Comparison of ENCODE assay signal across 19 cellular contexts in the genomic region with DNA sequence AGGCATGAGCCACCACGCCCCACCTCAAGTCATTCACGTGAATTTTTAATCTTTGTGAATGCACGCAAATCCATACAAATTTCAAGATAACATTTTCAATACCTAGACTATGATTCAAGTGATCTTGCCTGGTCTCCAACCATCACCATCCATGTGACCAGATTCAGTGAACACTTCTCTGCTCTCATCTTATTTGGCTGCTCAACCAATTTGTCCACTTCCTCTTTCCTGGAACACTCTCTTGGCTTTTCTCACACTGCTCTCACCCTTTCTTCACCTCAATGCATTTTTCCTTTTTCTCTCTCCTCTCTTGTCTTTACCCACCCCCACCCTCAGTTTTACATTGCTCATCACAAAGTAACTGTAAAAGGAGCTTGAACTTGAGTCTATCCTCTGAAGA.
A peak's percentile ranks its signal among the peaks of the same experiment; 100 is the strongest.
DNase-seq lines count a peak whose midpoint lies in the region; ATAC-seq, FAIRE-seq and TF ChIP-seq lines count a peak whose summit lies in the region.
"Had no signal": no experiment of that assay in that cellular context is flagged by ENCODE, and none has a peak within 500 bp of the region (broad histone marks: within the 10 kb centered on the region; RNA-seq: fewer than 3 reads in every experiment).

No MANE protein-coding gene starts in this region.

- TF ChIP-seq RAD21 in GM12878 (IDR thresholded peaks at IDR 0.05; ENCODE audit: insufficient read depth, low read depth, low read length) = no peak

- H3K9me3 ChIP-seq in GM12878 (replicated peaks; ENCODE audit: control insufficient read depth, insufficient read depth, low read length) (no peaks in the 10 kb centered on the region), hepatocyte (ENCODE audit: low read depth) (no peaks in the 10 kb centered on the region)

- H3K4me1 ChIP-seq in GM12878 (ENCODE audit: control insufficient read depth, insufficient read depth, low read length) (no peaks in the 10 kb centered on the region), hepatocyte (ENCODE audit: insufficient read depth) (no peaks in the 10 kb centered on the region)

- DNase-seq in GM12891 (ENCODE audit: insufficient read length, low spot score) (no peak), KBM-7 (peak; percentile 6), OCI-M1 (lab: John Stamatoyannopoulos, UW) (peak; percentile 35), GM12878 (ENCODE audit: low read depth, low spot score) (no peak), hepatocyte (ENCODE audit: low spot score) (no peak), GM20000 (ENCODE audit: low spot score) (no peak)
- DNase-seq in activated T-cell treated with anti-CD3 and anti-CD28 coated beads, Interleukin-2, amount 50 U/mL, for 1 hour = no peak
- DNase-seq: C1 segment of cervical spinal cord; Calu3; CD4-positive, alpha-beta memory T cell; COR-L47; DMS53; DMS79 treated with DMSO at 0.1 percent for 48 hours; GF-D8; H9 had no signal

- no peaks in the 10 kb centered on the region for H3K36me3 ChIP-seq in GM12878 (ENCODE audit: control insufficient read depth in 2 of 2, insufficient read depth in 2 of 2, low read length in 1 of 2)
- no peaks in the 10 kb centered on the region for H3K36me3 ChIP-seq in hepatocyte (replicated peaks; ENCODE audit: insufficient read depth, low read depth)

- H4K20me1 ChIP-seq in GM12878 (ENCODE audit: control insufficient read depth, insufficient read depth) = no peaks in the 10 kb centered on the region
- H4K20me1 ChIP-seq in hepatocyte (ENCODE audit: insufficient read depth, poor library complexity, severe bottlenecking) = no peaks in the 10 kb centered on the region

- H3K27me3 ChIP-seq in GM12878 (replicated peaks in 1 of 2; ENCODE audit: control insufficient read depth in 2 of 2, insufficient read depth in 2 of 2, low read length in 1 of 2) = no peaks in the 10 kb centered on the region; a peak in 2 of 4 replicates
- no peaks in the 10 kb centered on the region for H3K27me3 ChIP-seq in hepatocyte

- H3K79me2 ChIP-seq in GM12878 (ENCODE audit: control insufficient read depth, insufficient read depth, low read length) (no peaks in the 10 kb centered on the region), hepatocyte (no peaks in the 10 kb centered on the region)

- H3K9ac ChIP-seq in GM12878 (ENCODE audit: control insufficient read depth, insufficient read depth, low read length) = no peak overlapping the region

- SMC1A ChIA-PET in GM12878 (lab: Charles Lee; ENCODE audit: uncharacterized antibody, unreplicated experiment) = no interaction called here

- TF ChIP-seq POLR2A in GM12891 (IDR thresholded peaks at IDR 0.05; ENCODE audit: low read depth, low read length) (no peak), GM12878 (IDR thresholded peaks at IDR 0.05; ENCODE audit: low read depth, low read length) (no peak)

- intact Hi-C loops in GM12878 (cut with micrococcal nuclease; ENCODE audit: unreplicated experiment) = no loop called here

- H3K4me2 ChIP-seq in GM12878 (ENCODE audit: control insufficient read depth, insufficient read depth) (no peak overlapping the region), hepatocyte (no peak overlapping the region)
- H3K4me2 ChIP-seq: GM23338 had no signal

- WGBS in GM12878 (ENCODE audit: insufficient coverage, insufficient replicate concordance, low lambda C conversion rate, missing lambda C conversion rate) = 42% methylated on average over 3 of the region's 3 CpGs
- WGBS in hepatocyte (ENCODE audit: low lambda C conversion rate, missing lambda C conversion rate) = 85% methylated on average over 3 of the region's 3 CpGs

- no peak overlapping the region for H3K4me3 ChIP-seq in GM12878
- no peak overlapping the region for H3K4me3 ChIP-seq in hepatocyte
- H3K4me3 ChIP-seq: GM23338 had no signal

- H3K27ac ChIP-seq in GM12878 (ENCODE audit: control insufficient read depth, insufficient read depth) (no peak overlapping the region), hepatocyte (no peak overlapping the region)

- H2AFZ ChIP-seq in GM12878 (ENCODE audit: control insufficient read depth, low read depth, low read length) (no peak overlapping the region), hepatocyte (no peak overlapping the region)
- H2AFZ ChIP-seq: GM23338 had no signal

- no peak for FAIRE-seq in GM12891 (lab: Jason Lieb, UNC)
- no peak for FAIRE-seq in GM12878 (lab: Jason Lieb, UNC)
- FAIRE-seq: GM19239 had no signal

- RAD21 ChIA-PET in GM12878 (lab: Charles Lee; ENCODE audit: unreplicated experiment) = no interaction called here

- BruUV-seq in GM12878 (replicated peaks; lab: Mats Ljungman, UMichigan) = no TSS peak

- no peak for TF ChIP-seq EP300 in GM12878 (IDR thresholded peaks at IDR 0.05; ENCODE audit: borderline replicate concordance in 1 of 2, control insufficient read depth in 1 of 2, low read depth in 2 of 2, low read length in 2 of 2)

- ATAC-seq in GM12878 = no peak
- ATAC-seq in HG03457 (IDR thresholded peaks at IDR 0.05; ENCODE audit: unreplicated experiment) = no peak
- ATAC-seq: GM23338, HCT116 had no signal

- in situ Hi-C loops in KBM-7 (cut with MboI; ENCODE audit: low pct_unique_long_range_greater_than_20kb, low sequenced_read_pairs) = no loop called here
- in situ Hi-C loops in GM12878 (cut with MboI) = no loop called here

- H3K9me2 ChIP-seq in hepatocyte (replicated peaks; ENCODE audit: insufficient read depth) = no peaks in the 10 kb centered on the region

- POLR2A ChIA-PET in GM12878 (lab: Charles Lee) = interaction anchor here (0.6 kb wide), 1 partner anchor 90 kb away, joined by 4 read pairs; no protein-coding TSS in a partner anchor

- TF ChIP-seq CTCF in GM12878 (IDR thresholded peaks at IDR 0.05 in 2 of 3, conservative IDR thresholded peaks at IDR 0.05 in 1 of 3; ENCODE audit: control insufficient read depth in 2 of 3, extremely low read depth in 1 of 3, insufficient read depth in 1 of 3, low read depth in 3 of 3, low read length in 3 of 3) (no peak), hepatocyte (IDR thresholded peaks at IDR 0.05; ENCODE audit: poor library complexity) (no peak), GM20000 (IDR thresholded peaks at IDR 0.05; ENCODE audit: extremely low read depth, missing control alignments) (no peak)

- CTCF ChIA-PET in GM12878 (lab: Yijun Ruan, JAX) = no interaction called here

TF ChIP-seq in GM12891, 5 proteins besides CTCF, POLR2A, EP300 and RAD21:
- TF ChIP-seq SPI1 (IDR thresholded peaks at IDR 0.05; ENCODE audit: low read depth, low read length) (peak; percentile 70), POLR2AphosphoS5 (IDR thresholded peaks at IDR 0.05; ENCODE audit: low read depth, low read length) (no peak)

TF ChIP-seq in GM12878, 131 proteins besides CTCF, POLR2A, EP300 and RAD21:
- TF ChIP-seq KAT2A (conservative IDR thresholded peaks at IDR 0.05; ENCODE audit: control insufficient read depth, low read depth, low read length) (no peak), SPI1 (IDR thresholded peaks at IDR 0.05; ENCODE audit: borderline replicate concordance, insufficient read depth, low read depth, low read length) (peak; percentile 56; the same call in 1 of the 2 replicates)

Comparison
In these comparisons a context has a peak if more than half of its experiments do, and no peak if none do; other contexts are left out.
1. DNase-seq: peak in KBM-7 (single experiment) and OCI-M1 (single experiment); none in GM12891 (single experiment), GM12878 (single experiment), hepatocyte (single experiment), activated T-cell treated with anti-CD3 and anti-CD28 coated beads, Interleukin-2, amount 50 U/mL, for 1 hour (single experiment) and GM20000 (single experiment).